12 cellular contexts compared by ENCODE assay signal in the genomic region with DNA sequence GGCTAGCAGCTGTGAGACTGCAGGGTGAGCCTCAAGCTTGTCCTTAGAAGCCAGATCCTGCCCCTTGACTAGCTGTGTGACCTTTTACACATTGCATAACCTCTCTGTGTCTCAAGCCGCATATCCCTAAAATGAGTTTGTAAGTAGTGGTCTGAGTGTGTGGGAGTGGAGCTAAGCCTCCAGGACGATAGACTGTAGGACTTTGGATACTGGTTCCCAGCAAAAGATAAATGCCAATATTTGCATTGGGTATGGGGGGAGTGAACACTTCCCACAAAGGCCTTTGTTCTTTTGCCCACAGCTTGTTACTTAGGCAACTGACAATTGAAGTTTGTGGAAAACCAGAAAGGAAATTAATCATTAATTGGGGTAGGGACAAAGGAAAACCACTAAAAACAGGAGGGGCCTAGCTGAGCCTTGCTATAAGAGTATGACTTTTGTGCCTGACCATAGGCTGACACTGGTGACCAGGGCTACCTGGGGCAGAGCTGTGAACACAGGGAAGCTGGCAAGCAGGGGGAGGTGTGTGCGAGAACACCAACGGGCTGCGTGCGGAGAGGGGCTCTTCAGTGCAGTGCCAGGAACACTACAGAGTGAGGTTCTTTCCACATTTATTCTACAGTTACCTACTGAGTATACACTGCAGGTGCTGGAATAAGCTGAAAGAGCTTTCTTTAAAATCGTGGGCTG.
DNase-seq lines count a peak whose midpoint lies in the region; ATAC-seq, FAIRE-seq and TF ChIP-seq lines count a peak whose summit lies in the region.
"Had no signal": no experiment of that assay in that cellular context is flagged by ENCODE, and none has a peak within 500 bp of the region (broad histone marks: within the 10 kb centered on the region; RNA-seq: fewer than 3 reads in every experiment).

No MANE protein-coding gene starts in this region.

- CTCF ChIA-PET in A549 (lab: Yijun Ruan, JAX) = no interaction called here

- H3K27me3 ChIP-seq in GM23338 (ENCODE audit: insufficient read depth) (no peaks in the 10 kb centered on the region), left lung (peaks cover 0 to 5% of the 10 kb centered on the region in 2 donors)
- H3K27me3 ChIP-seq: cardiac muscle cell had no signal

- intact Hi-C loops in left lung (cut with DNase I) = no loop called here
- intact Hi-C loops in kidney (cut with DNase I) = no loop called here

- POLR2A ChIA-PET in A549 (lab: Yijun Ruan, JAX) = no interaction called here

- H3K4me2 ChIP-seq in A549 (peak overlapping the region; percentile 30; the same call in 1 of the 3 replicates), GM23338 (peak overlapping the region; percentile 39; the same call in 1 of the 2 replicates)

- peaks cover 7% of the 10 kb centered on the region; the same call in 2 of the 3 replicates for H3K4me1 ChIP-seq in A549
- H3K4me1 ChIP-seq in GM23338 (ENCODE audit: insufficient read depth) = peaks cover 49% of the 10 kb centered on the region
- H3K4me1 ChIP-seq in left lung = peaks cover 3 to 6% of the 10 kb centered on the region in 2 donors
- peaks cover 0 to 7% of the 10 kb centered on the region in 2 donors for H3K4me1 ChIP-seq in kidney (ENCODE audit: control insufficient read depth in 1 of 2, insufficient read depth in 1 of 2, low read depth in 1 of 2, low read length in 2 of 2)

- FAIRE-seq in A549 (lab: Jason Lieb, UNC) (no peak), kidney (lab: Jason Lieb, UNC) (no peak)

- no peaks in the 10 kb centered on the region for H4K20me1 ChIP-seq in GM23338 (replicated peaks; ENCODE audit: insufficient read depth)

- H3K4me3 Mint-ChIP-seq in GM23338 = peak overlapping the region; percentile 36
- H3K4me3 Mint-ChIP-seq in effector memory CD8-positive, alpha-beta T cell = no peak overlapping the region
- H3K4me3 Mint-ChIP-seq: T-helper 1 cell treated with Interleukin-12 subunit alpha and Interleukin-12 subunit beta and Interleukin-4 antibody, amounts not matched to agents 30 μg/mL and 1 μg/mL, for 36 hours had no signal

- H3K79me2 ChIP-seq in GM23338 (replicated peaks; ENCODE audit: insufficient read depth) = no peaks in the 10 kb centered on the region

- DNase-seq in A549 (ENCODE audit: low read depth in 1 of 2, low spot score in 1 of 2) (peak in 1 of 2 experiments; percentile 58), GM23338 (ENCODE audit: low spot score) (no peak), NCI-H526 treated with DMSO at 0.1 percent for 48 hours (lab: John Stamatoyannopoulos, UW) (peak; percentile 95), left lung (peak; percentile 75 to 85), kidney (no peak), RKO (ENCODE audit: low spot score) (no peak), C1 segment of cervical spinal cord (lab: John Stamatoyannopoulos, UW) (no peak)
- DNase-seq in effector memory CD8-positive, alpha-beta T cell = no peak
- DNase-seq: activated CD4-positive, alpha-beta T cell treated with anti-CD3 and anti-CD28 coated beads, Interleukin-2, amount 50 U/mL, for 48 hours; Kasumi-1 had no signal

- TF ChIP-seq RAD21 in A549 (conservative IDR thresholded peaks at IDR 0.05 in 1 of 2, IDR thresholded peaks at IDR 0.05 in 1 of 2) = no peak

- H3K9me3 ChIP-seq in A549 = no peaks in the 10 kb centered on the region
- no peaks in the 10 kb centered on the region for H3K9me3 ChIP-seq in left lung
- no peaks in the 10 kb centered on the region for H3K9me3 ChIP-seq in kidney (ENCODE audit: control insufficient read depth in 1 of 2, low read length in 2 of 2)

- no peaks in the 10 kb centered on the region for H3K9me2 ChIP-seq in GM23338 (ENCODE audit: insufficient read depth)

- ATAC-seq in A549 = peak; percentile 58 to 68
- ATAC-seq in GM23338 = peak; percentile 71
- ATAC-seq in left lung = peak; percentile 98
- no peak for ATAC-seq in effector memory CD8-positive, alpha-beta T cell (replicated peaks)

- no peak for TF ChIP-seq POLR2A in A549 (IDR thresholded peaks at IDR 0.05; ENCODE audit: low read length)

- H2AFZ ChIP-seq in GM23338 = 0 out of 2 replicates have a peak overlapping the region, but pooled peaks have one; percentile 9

- H3K36me3 Mint-ChIP-seq in GM23338 (ENCODE audit: low read depth) = no peaks in the 10 kb centered on the region; the same call in 2 of the 3 replicates
- no peaks in the 10 kb centered on the region for H3K36me3 Mint-ChIP-seq in effector memory CD8-positive, alpha-beta T cell (ENCODE audit: insufficient read depth)

- no peak overlapping the region for H3K9ac ChIP-seq in kidney (ENCODE audit: low read length in 2 of 2)

- no peak for TF ChIP-seq EP300 in A549 (IDR thresholded peaks at IDR 0.05)

- H3K4me3 ChIP-seq in A549 (no peak overlapping the region), GM23338 (no peak overlapping the region), left lung (no peak overlapping the region), kidney (ENCODE audit: low read length in 2 of 2) (no peak overlapping the region)
- H3K4me3 ChIP-seq: cardiac muscle cell had no signal

- peak overlapping the region in 1 of 2 experiments; percentile 8; a peak in 1 of 6 replicates for H3K27ac ChIP-seq in A549
- H3K27ac ChIP-seq in GM23338 (ENCODE audit: low read depth) = no peak overlapping the region; the same call in 1 of the 2 replicates
- peak overlapping the region; percentile 33 to 35 for H3K27ac ChIP-seq in left lung
- H3K27ac ChIP-seq in kidney (ENCODE audit: low read depth in 2 of 2, low read length in 2 of 2) = no peak overlapping the region
- H3K27ac ChIP-seq: cardiac muscle cell had no signal

- peaks cover 47% of the 10 kb centered on the region for H3K4me1 Mint-ChIP-seq in GM23338
- no peaks in the 10 kb centered on the region for H3K4me1 Mint-ChIP-seq in effector memory CD8-positive, alpha-beta T cell (ENCODE audit: low read depth in 2 of 2)

- no peaks in the 10 kb centered on the region for H3K36me3 ChIP-seq in GM23338 (ENCODE audit: insufficient read depth)
- no peaks in the 10 kb centered on the region for H3K36me3 ChIP-seq in left lung
- no peaks in the 10 kb centered on the region for H3K36me3 ChIP-seq in kidney (ENCODE audit: control insufficient read depth in 1 of 2, insufficient read depth in 2 of 2, low read length in 2 of 2)
- H3K36me3 ChIP-seq: cardiac muscle cell had no signal

- H3F3A ChIP-seq in GM23338 (replicated peaks; ENCODE audit: low read depth) = no peaks in the 10 kb centered on the region

- H3K27ac Mint-ChIP-seq in GM23338 = peak overlapping the region; percentile 91
- no peak overlapping the region for H3K27ac Mint-ChIP-seq in effector memory CD8-positive, alpha-beta T cell
- H3K27ac Mint-ChIP-seq: T-helper 1 cell treated with Interleukin-12 subunit alpha and Interleukin-12 subunit beta and Interleukin-4 antibody, amounts not matched to agents 30 μg/mL and 1 μg/mL, for 36 hours had no signal

- peaks cover 9% of the 10 kb centered on the region; the same call in 2 of the 3 replicates for H3K9me3 Mint-ChIP-seq in GM23338
- H3K9me3 Mint-ChIP-seq in effector memory CD8-positive, alpha-beta T cell = no peaks in the 10 kb centered on the region
- H3K9me3 Mint-ChIP-seq: T-helper 1 cell treated with Interleukin-12 subunit alpha and Interleukin-12 subunit beta and Interleukin-4 antibody, amounts not matched to agents 30 μg/mL and 1 μg/mL, for 36 hours had no signal

- no peak for TF ChIP-seq CTCF in A549 (IDR thresholded peaks at IDR 0.05)
- TF ChIP-seq CTCF in GM23338 (conservative IDR thresholded peaks at IDR 0.05; ENCODE audit: low read depth in 2 of 2) = no peak
- TF ChIP-seq CTCF in left lung (IDR thresholded peaks at IDR 0.05) = no peak
- TF ChIP-seq CTCF in kidney (IDR thresholded peaks at IDR 0.05; ENCODE audit: borderline replicate concordance, extremely low read depth, insufficient read depth) = no peak

- WGBS in A549 (ENCODE audit: missing lambda C conversion rate) = 48% methylated on average over 7 of the region's 7 CpGs

- peaks cover 1% of the 10 kb centered on the region for H3K27me3 Mint-ChIP-seq in GM23338 (ENCODE audit: insufficient read depth, low read depth, poor library complexity)
- peaks cover 20 to 47% of the 10 kb centered on the region in 2 donors for H3K27me3 Mint-ChIP-seq in effector memory CD8-positive, alpha-beta T cell

TF ChIP-seq in A549, 52 proteins besides CTCF, POLR2A, EP300 and RAD21:
- TF ChIP-seq RARB (CRISPR knock-in tag; IDR thresholded peaks at IDR 0.05) (no peak), ZFP36 (IDR thresholded peaks at IDR 0.05; ENCODE audit: borderline replicate concordance, partially characterized antibody) (peak; percentile 66)

Comparison
In these comparisons a context has a peak if more than half of its experiments do, and no peak if none do; other contexts are left out.
1. DNase-seq: peak in NCI-H526 treated with DMSO at 0.1 percent for 48 hours (single experiment) and left lung (2 of 2); none in GM23338 (single experiment), kidney (single experiment), RKO (single experiment), C1 segment of cervical spinal cord (0 of 14) and effector memory CD8-positive, alpha-beta T cell (0 of 3).
2. H3K27ac ChIP-seq: peak in left lung (2 of 2); none in GM23338 (single experiment) and kidney (0 of 2).